ENCODE assay signal across 8 cellular contexts in the genomic region with DNA sequence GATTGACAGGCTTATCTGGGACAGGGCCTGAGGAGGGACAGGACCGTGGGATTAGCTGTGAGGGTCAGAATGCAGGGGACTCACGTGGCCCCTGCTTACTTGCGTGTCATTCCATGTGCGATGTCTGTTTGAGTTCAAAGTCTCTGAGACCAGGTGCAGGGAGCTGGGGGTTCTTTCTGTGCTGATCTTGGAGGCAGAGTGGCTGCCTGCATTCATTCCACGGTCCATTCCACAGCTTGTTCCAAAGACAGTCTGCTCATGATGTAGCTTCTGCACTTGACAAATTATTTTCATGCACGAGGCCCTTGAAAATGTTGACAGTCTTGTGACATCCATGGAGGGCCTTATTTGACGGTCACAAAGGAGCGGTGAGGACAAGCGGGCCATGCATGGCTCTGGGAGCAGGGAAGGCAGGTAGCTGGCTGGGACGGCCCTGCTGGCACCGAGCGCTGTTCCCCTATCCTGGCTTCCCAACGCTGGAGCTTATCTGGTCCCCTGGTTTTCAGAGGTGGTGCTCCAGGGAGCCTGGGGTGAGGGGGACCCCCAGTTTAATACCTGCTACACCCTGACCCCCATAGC. TPM values are rescaled to one million over a fixed set of nuclear protein-coding genes. Genes with fewer than 3 reads are reported as not detected.
DNase-seq lines count a peak whose midpoint lies in the region; ATAC-seq, FAIRE-seq and TF ChIP-seq lines count a peak whose summit lies in the region.

No MANE protein-coding gene starts in this region.

- peak overlapping the region; percentile 35 for H2AFZ ChIP-seq in endothelial cell of umbilical vein (ENCODE audit: low read depth, low read length)
- peak overlapping the region; percentile 87 for H2AFZ ChIP-seq in neuronal stem cell (ENCODE audit: low read length)

- peaks cover 37% of the 10 kb centered on the region for H3K4me1 Mint-ChIP-seq in CD8-positive, alpha-beta T cell (ENCODE audit: low read depth)

- H4K8ac ChIP-seq in neuronal stem cell (ENCODE audit: low read depth, low read length), result no peak overlapping the region

- no peak overlapping the region for H3K27ac ChIP-seq in CD8-positive, alpha-beta T cell (ENCODE audit: low read depth, low read length)
- H3K27ac ChIP-seq in Panc1 (ENCODE audit: low read length) (peak overlapping the region; percentile 81), endothelial cell of umbilical vein (ENCODE audit: insufficient read depth, low read depth, low read length) (peak overlapping the region; percentile 88), neuronal stem cell (replicated peaks; ENCODE audit: low read length) (no peak overlapping the region)

- H3K27me3 Mint-ChIP-seq in CD8-positive, alpha-beta T cell (ENCODE audit: low read depth), result no peaks in the 10 kb centered on the region

- no peak for ATAC-seq in CD8-positive, alpha-beta T cell
- ATAC-seq in Panc1 (peak; percentile 44), GM21423 (IDR thresholded peaks at IDR 0.05; ENCODE audit: unreplicated experiment) (no peak)

- H3K27ac Mint-ChIP-seq in CD8-positive, alpha-beta T cell, result peak overlapping the region; percentile 90

- CTCF ChIA-PET in CD8-positive, alpha-beta T cell (lab: Charles Lee), result no interaction called here
- CTCF ChIA-PET in Panc1 (lab: Charles Lee), result no interaction called here
- CTCF ChIA-PET in endothelial cell of umbilical vein (lab: Charles Lee), result no interaction called here

- BruUV-seq in Panc1 (replicated peaks; lab: Mats Ljungman, UMichigan) (no TSS peak), endothelial cell of umbilical vein (replicated peaks; lab: Mats Ljungman, UMichigan) (TSS peak; percentile 66)

- H2AK5ac ChIP-seq in neuronal stem cell (ENCODE audit: low read depth, low read length), result peak overlapping the region; percentile 82

- intact Hi-C loops in CD8-positive, alpha-beta T cell (cut with DNase I, micrococcal nuclease), result no loop called here
- intact Hi-C loops in Panc1 (cut with micrococcal nuclease; ENCODE audit: unreplicated experiment) (no loop called here), endothelial cell of umbilical vein (cut with micrococcal nuclease) (no loop called here)

- H3K9me3 ChIP-seq in CD8-positive, alpha-beta T cell (ENCODE audit: low read length), result no peaks in the 10 kb centered on the region
- H3K9me3 ChIP-seq in Panc1 (ENCODE audit: control insufficient read depth, insufficient read depth, low read depth, low read length) (no peaks in the 10 kb centered on the region), endothelial cell of umbilical vein (replicated peaks; ENCODE audit: control insufficient read depth, insufficient read depth, low read length) (no peaks in the 10 kb centered on the region), neuronal stem cell (replicated peaks in 1 of 2; ENCODE audit: control insufficient read depth in 2 of 2, insufficient read depth in 1 of 2, low read depth in 1 of 2, low read length in 2 of 2) (peaks cover 0 to 3% of the 10 kb centered on the region in 2 donors)

- H2BK12ac ChIP-seq in neuronal stem cell (ENCODE audit: low read length), result no peak overlapping the region

- H3K9me1 ChIP-seq in endothelial cell of umbilical vein (replicated peaks; ENCODE audit: control insufficient read depth, extremely low read depth, insufficient read depth, low read length), result no peaks in the 10 kb centered on the region

- H3K9ac ChIP-seq in endothelial cell of umbilical vein (replicated peaks; ENCODE audit: extremely low read depth, insufficient read depth, low read length) (peak overlapping the region; percentile 41), neuronal stem cell (ENCODE audit: low read depth, low read length, poor library complexity) (peak overlapping the region; percentile 85)

- peak overlapping the region; percentile 92 for H3K18ac ChIP-seq in neuronal stem cell (ENCODE audit: low read length)

- no peak overlapping the region for H4K91ac ChIP-seq in neuronal stem cell (ENCODE audit: low read depth, low read length, poor library complexity)

- dilution Hi-C loops in endothelial cell of umbilical vein (cut with MboI; ENCODE audit: extremely low pct_ligation_motif_present, low sequenced_read_pairs), result no loop called here

- no peaks in the 10 kb centered on the region for H3K27me3 ChIP-seq in CD8-positive, alpha-beta T cell (ENCODE audit: insufficient read depth, low read length)
- H3K27me3 ChIP-seq in Panc1 (ENCODE audit: control insufficient read depth, insufficient read depth, low read length) (no peaks in the 10 kb centered on the region), endothelial cell of umbilical vein (ENCODE audit: control insufficient read depth in 2 of 2, insufficient read depth in 2 of 2, low read length in 2 of 2) (no peaks in the 10 kb centered on the region), neuronal stem cell (ENCODE audit: control insufficient read depth in 3 of 3, insufficient read depth in 3 of 3, low read depth in 1 of 3, low read length in 3 of 3) (no peaks in the 10 kb centered on the region)

- no peak for TF ChIP-seq POLR2A in endothelial cell of umbilical vein (IDR thresholded peaks at IDR 0.05; ENCODE audit: low read depth, low read length)

- WGBS in neuronal stem cell (ENCODE audit: extremely low coverage in 2 of 2, insufficient read length in 2 of 2, insufficient replicate concordance in 1 of 2), 2 donors, result no CpG with 5 or more reads among the region's 13 CpGs

- H3K4me1 ChIP-seq in CD8-positive, alpha-beta T cell (ENCODE audit: insufficient read depth, low read length), result peaks cover 27% of the 10 kb centered on the region
- H3K4me1 ChIP-seq in Panc1 (ENCODE audit: control insufficient read depth, insufficient read depth, low read length) (peaks cover 45% of the 10 kb centered on the region), endothelial cell of umbilical vein (ENCODE audit: control insufficient read depth, extremely low read depth, insufficient read depth, low read length) (peaks cover 21% of the 10 kb centered on the region), neuronal stem cell (ENCODE audit: control insufficient read depth in 2 of 2, insufficient read depth in 1 of 2, low read depth in 1 of 2, low read length in 2 of 2) (peaks cover 26 to 32% of the 10 kb centered on the region in 2 donors)

- peak overlapping the region; percentile 21 for H3K23ac ChIP-seq in neuronal stem cell (ENCODE audit: low read depth, low read length, poor library complexity)

- no peak overlapping the region for H3K14ac ChIP-seq in neuronal stem cell (ENCODE audit: low read length)

- FAIRE-seq in endothelial cell of umbilical vein (lab: Jason Lieb, UNC), result peak; percentile 69

- H3K4me2 ChIP-seq in endothelial cell of umbilical vein (ENCODE audit: insufficient read depth, low read length), result peak overlapping the region; percentile 43
- H3K4me2 ChIP-seq in neuronal stem cell (ENCODE audit: insufficient read depth, low read length, poor library complexity, severe bottlenecking), result peak overlapping the region; percentile 76

- H2BK120ac ChIP-seq in neuronal stem cell (ENCODE audit: low read depth, low read length), result no peak overlapping the region

- H3K79me1 ChIP-seq in neuronal stem cell (ENCODE audit: low read depth, low read length), result no peaks in the 10 kb centered on the region

- H2BK15ac ChIP-seq in neuronal stem cell (ENCODE audit: low read length), result peak overlapping the region; percentile 67

- TF ChIP-seq CTCF in CD8-positive, alpha-beta T cell (IDR thresholded peaks at IDR 0.05), result no peak
- no peak for TF ChIP-seq CTCF in Panc1 (IDR thresholded peaks at IDR 0.05)
- TF ChIP-seq CTCF in endothelial cell of umbilical vein (IDR thresholded peaks at IDR 0.05; ENCODE audit: extremely low read depth in 1 of 2, insufficient read depth in 1 of 2, low read depth in 1 of 2, low read length in 2 of 2), result no peak

- H3K4me3 Mint-ChIP-seq in CD8-positive, alpha-beta T cell, result peak overlapping the region; percentile 84

- no peak for DNase-seq in CD8-positive, alpha-beta T cell
- DNase-seq in Panc1 (ENCODE audit: low read depth, low spot score), result no peak
- DNase-seq in endothelial cell of umbilical vein (ENCODE audit: low read depth, low spot score), result peak; percentile 29
- DNase-seq in neuronal stem cell (ENCODE audit: low spot score), result no peak
- DNase-seq in iPS-NIHi11 (ENCODE audit: low spot score), result no peak
- no peak for DNase-seq in DMS 273 treated with DMSO at 0.1 percent for 48 hours (lab: John Stamatoyannopoulos, UW)
- no peak for DNase-seq in NOMO-1 (lab: John Stamatoyannopoulos, UW; ENCODE audit: unreplicated experiment in 2 of 2)

- in situ Hi-C loops in Panc1 (cut with HindIII; ENCODE audit: low pct_unique_long_range_greater_than_20kb, low sequenced_read_pairs), result no loop called here

- no peaks in the 10 kb centered on the region for H3K9me3 Mint-ChIP-seq in CD8-positive, alpha-beta T cell

- POLR2A ChIA-PET in CD8-positive, alpha-beta T cell (lab: Charles Lee), result no interaction called here
- POLR2A ChIA-PET in Panc1 (lab: Charles Lee), result no interaction called here
- POLR2A ChIA-PET in endothelial cell of umbilical vein (lab: Charles Lee), result no interaction called here

- no peak overlapping the region for H2BK5ac ChIP-seq in neuronal stem cell (ENCODE audit: low read length)

- peak overlapping the region; percentile 76 for H3K4me3 ChIP-seq in CD8-positive, alpha-beta T cell (ENCODE audit: low read depth, low read length)
- H3K4me3 ChIP-seq in Panc1 (ENCODE audit: low read depth in 2 of 2, low read length in 2 of 2), result peak overlapping the region; percentile 43 to 58
- H3K4me3 ChIP-seq in endothelial cell of umbilical vein (replicated peaks in 1 of 3; ENCODE audit: insufficient read depth in 1 of 3, low read depth in 1 of 3, low read length in 3 of 3), result peak overlapping the region in 2 of 3 experiments; percentile 5 to 48
- H3K4me3 ChIP-seq in neuronal stem cell (ENCODE audit: low read length in 2 of 2), result peak overlapping the region in 1 of 2 donors; percentile 45

- H3K79me2 ChIP-seq in endothelial cell of umbilical vein (ENCODE audit: control insufficient read depth, insufficient read depth, low read length), result peaks cover 53% of the 10 kb centered on the region

- H3K36me3 Mint-ChIP-seq in CD8-positive, alpha-beta T cell, result no peaks in the 10 kb centered on the region

- no peak overlapping the region for H3K4ac ChIP-seq in neuronal stem cell (ENCODE audit: low read length)

- H3K36me3 ChIP-seq in CD8-positive, alpha-beta T cell (ENCODE audit: insufficient read depth, low read length), result no peaks in the 10 kb centered on the region
- H3K36me3 ChIP-seq in Panc1 (ENCODE audit: control insufficient read depth, insufficient read depth, low read length), result no peaks in the 10 kb centered on the region
- no peaks in the 10 kb centered on the region for H3K36me3 ChIP-seq in endothelial cell of umbilical vein (ENCODE audit: control insufficient read depth in 2 of 2, extremely low read depth in 1 of 2, insufficient read depth in 2 of 2, low read length in 2 of 2)
- H3K36me3 ChIP-seq in neuronal stem cell (replicated peaks in 1 of 2; ENCODE audit: control insufficient read depth in 2 of 2, insufficient read depth in 2 of 2, low read length in 2 of 2), result peaks cover 2 to 6% of the 10 kb centered on the region in 2 donors

- no peaks in the 10 kb centered on the region for H4K20me1 ChIP-seq in endothelial cell of umbilical vein (replicated peaks; ENCODE audit: control insufficient read depth, extremely low read depth, insufficient read depth, low read length)

RNA-seq across cellular contexts. Expression of gene SMOX, which starts 23.0 kb away (rescaled TPM):
- under 1 TPM; 0.50 to 0.52 TPM for total RNA-seq in CD8-positive, alpha-beta T cell
- total RNA-seq in Panc1 (2021; ENCODE audit: unreplicated experiment) (33.8 TPM), endothelial cell of umbilical vein (13.7 and 21.8 TPM in 2 replicates)
- 27.6 TPM for polyA plus RNA-seq in Panc1 (2012; ENCODE audit: insufficient read length)
- 14.1 and 15.3 TPM in 2 replicates for polyA plus RNA-seq in endothelial cell of umbilical vein
- 9.7 and 10.5 TPM in 2 replicates for polyA plus RNA-seq in endothelial cell of umbilical vein (2011; cell fraction: cytosol; rRNA removed)
- 7.6 and 11.4 TPM in 2 replicates for polyA plus RNA-seq in endothelial cell of umbilical vein (2011; cell fraction: nucleus; rRNA removed)
- polyA plus RNA-seq in endothelial cell of umbilical vein (2012), result 25.1 and 26.9 TPM in 2 replicates
- 3.0 and 3.2 TPM in 2 replicates for polyA minus RNA-seq in endothelial cell of umbilical vein
- 16.9 TPM for polyA minus RNA-seq in endothelial cell of umbilical vein (2011; cell fraction: cytosol; rRNA and poly(A)+ RNA removed)
- 2.8 and 5.3 TPM in 2 replicates for polyA minus RNA-seq in endothelial cell of umbilical vein (2011; cell fraction: nucleus; rRNA and poly(A)+ RNA removed)
- 18.2 TPM for polyA plus RNA-seq in neuronal stem cell (2013, experiment 1 of 2)
- polyA plus RNA-seq in neuronal stem cell (2013, experiment 2 of 2), result 16.8 TPM

Comparison
In these comparisons a context has a peak if more than half of its experiments do, and no peak if none do; other contexts are left out.
1. H3K27ac ChIP-seq: peak in Panc1 (single experiment) and endothelial cell of umbilical vein (single experiment); none in CD8-positive, alpha-beta T cell (single experiment) and neuronal stem cell (single experiment).